ENCODE assay signal across 11 cellular contexts in genomic region chr20:35702051-35702823, GRCh38. TPM values are rescaled to one million over a fixed set of nuclear protein-coding genes. Genes with fewer than 3 reads are reported as not detected.
A peak's percentile ranks its signal among the peaks of the same experiment; 100 is the strongest.
DNase-seq lines count a peak whose midpoint lies in the region; ATAC-seq and FAIRE-seq lines count a peak whose summit lies in the region.
"Had no signal": no experiment of that assay in that cellular context is flagged by ENCODE, and none has a peak within 500 bp of the region (broad histone marks: within the 10 kb centered on the region; RNA-seq: fewer than 3 reads in every experiment).

No MANE protein-coding gene starts in this region.

- H3K36me3 Mint-ChIP-seq in activated T-cell treated with anti-CD3 and anti-CD28 coated beads, Interleukin-2, amount 50 U/mL, for 72 hours (ENCODE audit: insufficient read depth in 2 of 2): peaks cover 10 to 48% of the 10 kb centered on the region in 2 donors
- H3K36me3 Mint-ChIP-seq in memory B cell: peaks cover 11% of the 10 kb centered on the region

- no peak overlapping the region for H3K4me3 Mint-ChIP-seq in activated T-cell treated with anti-CD3 and anti-CD28 coated beads, Interleukin-2, amount 50 U/mL, for 72 hours
- no peak overlapping the region for H3K4me3 Mint-ChIP-seq in memory B cell
- H3K4me3 Mint-ChIP-seq: activated CD4-positive, alpha-beta T cell treated with anti-CD3 and anti-CD28 coated beads, Interleukin-2, amount 10 ng/mL, durations not matched to agents 7 days and 5 days; dendritic cell treated with granulocyte-macrophage colony-stimulating factor and Interleukin-4, amounts not matched to agents 40 ng/mL and 50 ng/mL, for 4 days had no signal

- FAIRE-seq in GM19239 (lab: Jason Lieb, UNC): no peak

- no peaks in the 10 kb centered on the region for H3K27me3 Mint-ChIP-seq in activated T-cell treated with anti-CD3 and anti-CD28 coated beads, Interleukin-2, amount 50 U/mL, for 72 hours (ENCODE audit: low read depth)
- no peaks in the 10 kb centered on the region for H3K27me3 Mint-ChIP-seq in memory B cell
- H3K27me3 Mint-ChIP-seq: activated CD4-positive, alpha-beta T cell treated with anti-CD3 and anti-CD28 coated beads, Interleukin-2, amount 10 ng/mL, durations not matched to agents 7 days and 5 days; dendritic cell treated with granulocyte-macrophage colony-stimulating factor and Interleukin-4, amounts not matched to agents 40 ng/mL and 50 ng/mL, for 4 days had no signal

- no peaks in the 10 kb centered on the region for H3K9me3 Mint-ChIP-seq in activated T-cell treated with anti-CD3 and anti-CD28 coated beads, Interleukin-2, amount 50 U/mL, for 72 hours
- H3K9me3 Mint-ChIP-seq in memory B cell: no peaks in the 10 kb centered on the region
- H3K9me3 Mint-ChIP-seq: activated CD4-positive, alpha-beta T cell treated with anti-CD3 and anti-CD28 coated beads, Interleukin-2, amount 10 ng/mL, durations not matched to agents 7 days and 5 days; dendritic cell treated with granulocyte-macrophage colony-stimulating factor and Interleukin-4, amounts not matched to agents 40 ng/mL and 50 ng/mL, for 4 days had no signal

- peaks cover 51% of the 10 kb centered on the region for H3K4me1 Mint-ChIP-seq in activated T-cell treated with anti-CD3 and anti-CD28 coated beads, Interleukin-2, amount 50 U/mL, for 72 hours (ENCODE audit: low read depth)
- peaks cover 18% of the 10 kb centered on the region for H3K4me1 Mint-ChIP-seq in memory B cell

- peak overlapping the region; percentile 84 for H3K27ac Mint-ChIP-seq in activated T-cell treated with anti-CD3 and anti-CD28 coated beads, Interleukin-2, amount 50 U/mL, for 72 hours
- H3K27ac Mint-ChIP-seq in memory B cell: peak overlapping the region; percentile 45
- H3K27ac Mint-ChIP-seq: dendritic cell treated with granulocyte-macrophage colony-stimulating factor and Interleukin-4, amounts not matched to agents 40 ng/mL and 50 ng/mL, for 4 days had no signal

- ATAC-seq in activated T-cell treated with anti-CD3 and anti-CD28 coated beads, Interleukin-2, amount 50 U/mL, for 72 hours (replicated peaks in 1 of 2): no peak
- ATAC-seq in memory B cell (ENCODE audit: low read depth): no peak
- ATAC-seq in HG02840 (IDR thresholded peaks at IDR 0.05; ENCODE audit: low FRiP score, unreplicated experiment): no peak

- DNase-seq in AG20443 (ENCODE audit: low spot score): peak; percentile 45
- peak; percentile 23 for DNase-seq in H4 (ENCODE audit: low spot score)
- DNase-seq in activated T-cell treated with anti-CD3 and anti-CD28 coated beads, Interleukin-2, amount 50 U/mL, for 72 hours: no peak
- no peak for DNase-seq in memory B cell (ENCODE audit: low spot score in 2 of 2)
- DNase-seq in COR-L47 (lab: John Stamatoyannopoulos, UW): no peak
- DNase-seq in retina: no peak
- no peak for DNase-seq in GM19239 (ENCODE audit: insufficient read length, low spot score)
- DNase-seq: activated CD4-positive, alpha-beta T cell treated with anti-CD3 and anti-CD28 coated beads, Interleukin-2, amount 10 ng/mL, durations not matched to agents 7 days and 5 days; NCI-H226 had no signal

RNA-seq across cellular contexts. Expression of gene ROMO1, which starts 3.0 kb away (rescaled TPM):
- total RNA-seq in H4 (2014; rRNA removed; shearing (Covaris generic)): 392 and 407 TPM in 2 replicates
- 10 to 100 TPM; 51.4 to 53.8 TPM for total RNA-seq in activated T-cell treated with anti-CD3 and anti-CD28 coated beads, Interleukin-2, amount 50 U/mL, for 72 hours

RNA-seq across cellular contexts. Expression of gene NFS1, which starts 3.1 kb away (rescaled TPM):
- total RNA-seq in H4 (2014; rRNA removed; shearing (Covaris generic)): 27.4 and 42.0 TPM in 2 replicates
- total RNA-seq in activated T-cell treated with anti-CD3 and anti-CD28 coated beads, Interleukin-2, amount 50 U/mL, for 72 hours: 10 to 100 TPM; 43.3 to 46.0 TPM

RNA-seq across cellular contexts. Expression of gene CPNE1, which starts 37.5 kb away (rescaled TPM):
- 174 and 204 TPM in 2 replicates for total RNA-seq in H4 (2014; rRNA removed; shearing (Covaris generic))
- total RNA-seq in activated T-cell treated with anti-CD3 and anti-CD28 coated beads, Interleukin-2, amount 50 U/mL, for 72 hours: 100 to 1,000 TPM; 459 to 512 TPM

RNA-seq across cellular contexts. Expression of gene RBM12, which starts 37.5 kb away (rescaled TPM):
- total RNA-seq in H4 (2014; rRNA removed; shearing (Covaris generic)): 37.1 and 62.3 TPM in 2 replicates
- total RNA-seq in activated T-cell treated with anti-CD3 and anti-CD28 coated beads, Interleukin-2, amount 50 U/mL, for 72 hours: 10 to 100 TPM; 71.1 to 92.4 TPM

RNA-seq across cellular contexts. Expression of gene RBM39, which starts 39.8 kb away (rescaled TPM):
- total RNA-seq in H4 (2014; rRNA removed; shearing (Covaris generic)): 162 and 164 TPM in 2 replicates
- total RNA-seq in activated T-cell treated with anti-CD3 and anti-CD28 coated beads, Interleukin-2, amount 50 U/mL, for 72 hours: 100 to 1,000 TPM; 431 to 525 TPM

Comparison
In these comparisons a context has a peak if more than half of its experiments do, and no peak if none do; other contexts are left out.
1. DNase-seq: peak in AG20443 (single experiment) and H4 (single experiment); none in activated T-cell treated with anti-CD3 and anti-CD28 coated beads, Interleukin-2, amount 50 U/mL, for 72 hours (0 of 2), memory B cell (0 of 2), COR-L47 (single experiment), retina (single experiment) and GM19239 (single experiment).